In the genomic region with DNA sequence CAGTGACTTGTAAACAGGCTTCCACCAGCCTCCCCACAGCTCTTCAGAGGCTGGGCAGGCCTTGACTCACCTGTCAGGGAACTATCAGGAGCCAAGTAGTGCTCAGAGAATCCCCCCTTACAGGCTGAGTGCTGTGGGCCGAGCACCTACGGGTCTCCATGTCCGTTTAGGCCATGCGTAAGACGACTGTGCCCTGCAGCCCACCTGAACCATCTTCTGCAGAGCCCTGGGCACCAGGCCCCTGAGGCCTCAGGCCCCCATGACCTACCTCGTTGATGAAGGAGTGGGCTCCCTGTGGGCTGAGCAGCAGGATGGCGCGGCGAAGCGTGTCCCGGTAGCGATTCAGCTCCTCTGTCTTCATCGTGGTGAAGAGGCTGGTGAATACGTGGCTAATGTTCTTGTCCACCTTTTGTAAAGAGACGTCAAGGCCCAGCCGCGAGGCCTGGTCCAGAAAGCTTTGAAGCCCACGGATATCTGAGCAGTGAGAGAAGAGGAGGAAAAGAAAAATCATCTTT, we compare ENCODE assay signal across 6 cellular contexts.
"Had no signal": no experiment of that assay in that cellular context is flagged by ENCODE, and none has a peak within 500 bp of the region (broad histone marks: within the 10 kb centered on the region; RNA-seq: fewer than 3 reads in every experiment).

No MANE protein-coding gene starts in this region.

- FAIRE-seq: HTR-8/SVneo, K562 had no signal

- H3K9me3 Mint-ChIP-seq: H9 had no signal

- H3K27ac Mint-ChIP-seq: GM23338 had no signal

- DNase-seq: HCEC 1CT, IMR-90 had no signal

- H3K4me1 Mint-ChIP-seq: GM23338 had no signal

- H3K4me3 ChIP-seq: GM23338, K562 had no signal

- H3K4me3 Mint-ChIP-seq: GM23338, H9 had no signal
